27 cellular contexts compared by ENCODE assay signal in genomic region chr5:40137223-40137622, GRCh38.
"Had no signal": no experiment of that assay in that cellular context is flagged by ENCODE, and none has a peak within 500 bp of the region (broad histone marks: within the 10 kb centered on the region; RNA-seq: fewer than 3 reads in every experiment).

No MANE protein-coding gene starts in this region.

- H3K4me1 ChIP-seq: stomach, suprapubic skin, testis, thyroid gland, tibial nerve, transverse colon, upper lobe of left lung, upper lobe of right lung, uterus, vagina had no signal

- H3K4me3 ChIP-seq: stomach, suprapubic skin, testis, thoracic aorta, thyroid gland, tibial artery, tibial nerve, transverse colon, upper lobe of left lung, upper lobe of right lung, uterus, vagina had no signal

- H3K9me3 ChIP-seq: stomach, suprapubic skin, testis, thoracic aorta, thyroid gland, tibial artery, tibial nerve, transverse colon, upper lobe of left lung, upper lobe of right lung, uterus, vagina had no signal

- H3K36me3 ChIP-seq: stomach, suprapubic skin, thoracic aorta, thyroid gland, tibial artery, tibial nerve, transverse colon, upper lobe of left lung, upper lobe of right lung, uterus, vagina had no signal

- ATAC-seq: stimulated activated effector memory CD8-positive, alpha-beta T cell treated with anti-CD3 and anti-CD28 coated beads, Interleukin-12 subunit alpha, Interleukin-12 subunit beta, amount 100 ng/mL, for 72 hours; stimulated activated memory B cell treated with anti-CD40 and anti-IgM and Interleukin-4, amounts not matched to agents 10 μg/mL and 1 μg/mL and 100 μg/mL, for 72 hours; stimulated activated naive B cell treated with anti-CD40 and anti-IgM and Interleukin-4, amounts not matched to agents 10 μg/mL and 1 μg/mL and 100 μg/mL, for 72 hours; stimulated activated naive CD8-positive, alpha-beta T cell treated with anti-CD3 and anti-CD28 coated beads, Interleukin-15, amount 100 ng/mL, for 72 hours; stimulated activated naive CD8-positive, alpha-beta T cell treated with anti-CD3 and anti-CD28 coated beads, Interleukin-15, Interleukin-2, amounts not matched to agents 100 U/mL and 50 U/mL, for 24 hours; upper lobe of right lung had no signal

- H3K27ac ChIP-seq: stomach, suprapubic skin, testis, thoracic aorta, thyroid gland, tibial artery, tibial nerve, transverse colon, upper lobe of left lung, upper lobe of right lung, uterus, vagina had no signal

- FAIRE-seq: urothelium cell line had no signal

- H3K27me3 ChIP-seq: stomach, suprapubic skin, testis, thyroid gland, tibial artery, tibial nerve, transverse colon, upper lobe of left lung, upper lobe of right lung, uterus, vagina had no signal

- DNase-seq: stimulated activated CD4-positive, alpha-beta T cell treated with anti-CD3 and anti-CD28 coated beads, Interleukin-2, amount 100 ng/mL, for 48 hours; stimulated activated CD4-positive, alpha-beta T cell treated with anti-CD3 and anti-CD28 coated beads, Interleukin-4, amount 100 ng/mL, for 1 hour; stimulated activated CD4-positive, alpha-beta T cell treated with anti-CD3 and anti-CD28 coated beads, Interleukin-4, amount 100 ng/mL, for 24 hours; stimulated activated CD4-positive, alpha-beta T cell treated with anti-CD3 and anti-CD28 coated beads, Interleukin-4, amount 100 ng/mL, for 4 hours; stimulated activated CD8-positive, alpha-beta memory T cell treated with anti-CD3 and anti-CD28 coated beads, Interleukin-4, amount 100 ng/mL, for 48 hours; stimulated activated naive B cell treated with anti-CD40 and anti-IgM and Interleukin-4, amounts not matched to agents 10 μg/mL and 1 μg/mL and 100 μg/mL, for 72 hours; stimulated activated naive CD4-positive, alpha-beta T cell; stimulated activated naive CD4-positive, alpha-beta T cell treated with Interleukin-2 at 50 U/mL for 16 hours; stimulated activated naive CD8-positive, alpha-beta T cell treated with anti-CD3 and anti-CD28 coated beads, Interleukin-15, amount 100 ng/mL, for 72 hours; stimulated activated naive CD8-positive, alpha-beta T cell treated with anti-CD3 and anti-CD28 coated beads, Interleukin-15, Interleukin-2, amounts not matched to agents 100 U/mL and 50 U/mL, for 24 hours; stomach; substantia nigra; testis; thyroid gland; tibial artery; transverse colon; trophoblast cell; upper lobe of left lung; upper lobe of right lung; uterus had no signal
